Comparison of ENCODE assay signal across 13 cellular contexts in the genomic region with DNA sequence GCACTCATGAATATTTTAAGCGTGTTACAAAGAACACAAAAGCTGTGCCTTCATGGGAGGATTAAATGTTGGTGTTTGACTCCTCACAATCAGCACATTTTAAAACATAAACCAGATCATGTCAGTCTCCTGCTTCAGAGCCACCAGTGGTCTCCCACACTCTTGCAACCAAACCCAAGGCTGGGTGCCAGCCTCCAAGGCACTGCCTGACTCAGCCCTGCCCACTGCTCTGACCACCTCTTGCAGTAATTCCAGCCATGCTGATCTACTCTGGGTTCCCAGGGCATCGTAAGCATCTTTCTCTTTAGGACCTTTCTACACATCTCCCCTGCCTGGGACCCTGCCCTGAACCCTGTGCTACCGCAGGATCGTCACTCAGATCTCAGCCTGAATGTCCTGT.
DNase-seq lines count a peak whose midpoint lies in the region; ATAC-seq, FAIRE-seq and TF ChIP-seq lines count a peak whose summit lies in the region.
"Had no signal": no experiment of that assay in that cellular context is flagged by ENCODE, and none has a peak within 500 bp of the region (broad histone marks: within the 10 kb centered on the region; RNA-seq: fewer than 3 reads in every experiment).

No MANE protein-coding gene starts in this region.

- peaks cover 38% of the 10 kb centered on the region for H3K4me1 ChIP-seq in rectal smooth muscle tissue (ENCODE audit: control insufficient read depth, insufficient read depth, low read length)

- no peak overlapping the region for H3K4me3 ChIP-seq in MG63
- H3K4me3 ChIP-seq in coronary artery, result no peak overlapping the region
- no peak overlapping the region for H3K4me3 ChIP-seq in rectal smooth muscle tissue (ENCODE audit: low read length)

- H3K9ac ChIP-seq in rectal smooth muscle tissue (ENCODE audit: low read length), result no peak overlapping the region

- H3K27ac Mint-ChIP-seq in CD14-positive monocyte, result peak overlapping the region; percentile 85 to 95 (median 92)

- ATAC-seq in omental fat pad (ENCODE audit: low FRiP score) (no peak), GM19467 (IDR thresholded peaks at IDR 0.05; ENCODE audit: unreplicated experiment) (no peak)

- TF ChIP-seq CTCF in CD14-positive monocyte (IDR thresholded peaks at IDR 0.05) (no peak), coronary artery (IDR thresholded peaks at IDR 0.05) (no peak), omental fat pad (IDR thresholded peaks at IDR 0.05) (no peak)

- no peak for FAIRE-seq in H54 (lab: Jason Lieb, UNC)
- FAIRE-seq: bronchial epithelial cell had no signal

- H3K4me1 Mint-ChIP-seq in CD14-positive monocyte, result peaks cover 63% of the 10 kb centered on the region

- intact Hi-C loops in CD14-positive monocyte (cut with micrococcal nuclease), result loop anchor here in 1 of 2 donors (10.0 kb wide), 1 partner anchor 296 kb away; no protein-coding TSS in a partner anchor

- no peak overlapping the region for H3K4me3 Mint-ChIP-seq in CD14-positive monocyte

- H3K27ac ChIP-seq in coronary artery (peak overlapping the region; percentile 35 to 78), rectal smooth muscle tissue (ENCODE audit: low read depth, low read length) (peak overlapping the region; percentile 73)

- H3K9me3 Mint-ChIP-seq in CD14-positive monocyte, result peaks cover 0 to 6% (median 0%) of the 10 kb centered on the region in 7 donors

- DNase-seq in CD14-positive monocyte (ENCODE audit: low spot score) (no peak), MG63 (peak; percentile 12), coronary artery (ENCODE audit: low spot score) (no peak), H54 (ENCODE audit: insufficient read length, low spot score) (no peak), glomerular visceral epithelial cell (ENCODE audit: extremely low spot score) (no peak), omental fat pad (ENCODE audit: low spot score) (no peak)
- DNase-seq: activated CD8-positive, alpha-beta memory T cell treated with anti-CD3 and anti-CD28 coated beads, Interleukin-2, amount 50 U/mL, for 48 hours; AML-193; NCI-H82; T-helper 2 cell had no signal

- peaks cover 0 to 6% (median 0%) of the 10 kb centered on the region in 3 donors for H3K27me3 Mint-ChIP-seq in CD14-positive monocyte (ENCODE audit: low read depth in 3 of 3)

- TF ChIP-seq POLR2A in H54 (IDR thresholded peaks at IDR 0.05; ENCODE audit: low read depth, low read length), result no peak

- no peaks in the 10 kb centered on the region for H3K27me3 ChIP-seq in MG63
- H3K27me3 ChIP-seq in rectal smooth muscle tissue (ENCODE audit: control insufficient read depth, insufficient read depth, low read length), result no peaks in the 10 kb centered on the region

- H3K36me3 ChIP-seq in MG63 (no peaks in the 10 kb centered on the region), rectal smooth muscle tissue (ENCODE audit: control insufficient read depth, insufficient read depth, low read length) (no peaks in the 10 kb centered on the region)

- peaks cover 7 to 13% of the 10 kb centered on the region in 2 donors for H3K36me3 Mint-ChIP-seq in CD14-positive monocyte

- H3K9me3 ChIP-seq in MG63, result no peaks in the 10 kb centered on the region
